18 cellular contexts compared by ENCODE assay signal in genomic region chr4:152209772-152210493, GRCh38.
A peak's percentile ranks its signal among the peaks of the same experiment; 100 is the strongest.
DNase-seq lines count a peak whose midpoint lies in the region; ATAC-seq, FAIRE-seq and TF ChIP-seq lines count a peak whose summit lies in the region.
"Had no signal": no experiment of that assay in that cellular context is flagged by ENCODE, and none has a peak within 500 bp of the region (broad histone marks: within the 10 kb centered on the region; RNA-seq: fewer than 3 reads in every experiment).

No MANE protein-coding gene starts in this region.

- in situ Hi-C loops in GM13977 (cut with MboI; ENCODE audit: low pct_unique_long_range_greater_than_20kb, low sequenced_read_pairs, unreplicated experiment) = no loop called here

- no peak for FAIRE-seq in GM12891 (lab: Jason Lieb, UNC)
- FAIRE-seq: D721Med, TTC549 had no signal

- peak; percentile 4 for DNase-seq in amniotic epithelial cell (ENCODE audit: low read depth)
- no peak for DNase-seq in GM12891 (ENCODE audit: insufficient read length, low spot score)
- no peak for DNase-seq in DMS153 treated with DMSO at 0.1 percent for 48 hours (lab: John Stamatoyannopoulos, UW; ENCODE audit: unreplicated experiment)
- DNase-seq in GM13977 (ENCODE audit: low spot score) = no peak
- DNase-seq: activated naive CD4-positive, alpha-beta T cell treated with anti-CD3 and anti-CD28 coated beads for 36 hours; left colon; naive thymus-derived CD4-positive, alpha-beta T cell; NCI-H2029 treated with DMSO at 0.1 percent for 48 hours; NCI-H82; SIG-M5; stimulated activated CD4-positive, alpha-beta T cell treated with anti-CD3 and anti-CD28 coated beads, Interleukin-4, amount 100 ng/mL, for 24 hours; stimulated activated naive CD4-positive, alpha-beta T cell had no signal

- no peak for TF ChIP-seq CTCF in GM13977 (IDR thresholded peaks at IDR 0.05; ENCODE audit: extremely low read depth, insufficient read depth, missing control alignments)

- ATAC-seq in GM18517 (IDR thresholded peaks at IDR 0.05; ENCODE audit: unreplicated experiment) = peak; percentile 85
- peak; percentile 82 for ATAC-seq in GM21447 (IDR thresholded peaks at IDR 0.05; ENCODE audit: unreplicated experiment)
- ATAC-seq in HG03097 (IDR thresholded peaks at IDR 0.05; ENCODE audit: low FRiP score, unreplicated experiment) = peak; percentile 82
- no peak for ATAC-seq in HG03039 (IDR thresholded peaks at IDR 0.05; ENCODE audit: unreplicated experiment)
- ATAC-seq: left colon; naive thymus-derived CD4-positive, alpha-beta T cell had no signal

- no peak for TF ChIP-seq POLR2A in GM12891 (IDR thresholded peaks at IDR 0.05; ENCODE audit: low read depth, low read length)

TF ChIP-seq in GM12891, 5 proteins besides CTCF, POLR2A, EP300 and RAD21:
- TF ChIP-seq POLR2AphosphoS5 (IDR thresholded peaks at IDR 0.05; ENCODE audit: low read depth, low read length) = no peak
- no peak for TF ChIP-seq SPI1 (IDR thresholded peaks at IDR 0.05; ENCODE audit: low read depth, low read length)
- TF ChIP-seq TAF1 (IDR thresholded peaks at IDR 0.05; ENCODE audit: low read depth, low read length) = no peak
- TF ChIP-seq POU2F2 (IDR thresholded peaks at IDR 0.05; ENCODE audit: low read depth, low read length) = no peak
- TF ChIP-seq PAX5 (IDR thresholded peaks at IDR 0.05; ENCODE audit: insufficient read depth, low read length, severe bottlenecking) = no peak
